24 cellular contexts compared by ENCODE assay signal in genomic region chr18:30562231-30562630, GRCh38.
DNase-seq lines count a peak whose midpoint lies in the region; TF ChIP-seq lines count a peak whose summit lies in the region.
"Had no signal": no experiment of that assay in that cellular context is flagged by ENCODE, and none has a peak within 500 bp of the region (broad histone marks: within the 10 kb centered on the region; RNA-seq: fewer than 3 reads in every experiment).

No MANE protein-coding gene starts in this region.

- H3K27me3 Mint-ChIP-seq in neural progenitor cell (ENCODE audit: insufficient read depth, low read depth) = peaks cover 2% of the 10 kb centered on the region
- no peaks in the 10 kb centered on the region for H3K27me3 Mint-ChIP-seq in Caco-2 (ENCODE audit: insufficient read depth, unreplicated experiment)
- H3K27me3 Mint-ChIP-seq: CD4-positive, alpha-beta memory T cell; CD4-positive, CD25-positive, alpha-beta regulatory T cell had no signal

- H3K27ac ChIP-seq in neural progenitor cell = peak overlapping the region; percentile 8
- H3K27ac ChIP-seq: BLaER1 had no signal

- in situ Hi-C loops in HAP-1 (cut with MboI; ENCODE audit: low sequenced_read_pairs) = no loop called here

- no peaks in the 10 kb centered on the region for H3K9me3 Mint-ChIP-seq in neural progenitor cell
- H3K9me3 Mint-ChIP-seq in Caco-2 (ENCODE audit: unreplicated experiment) = no peaks in the 10 kb centered on the region

- CTCF ChIA-PET in Caco-2 (lab: Charles Lee) = no interaction called here

- peaks cover 18% of the 10 kb centered on the region for H3K4me1 ChIP-seq in HAP-1
- peaks cover 21% of the 10 kb centered on the region for H3K4me1 ChIP-seq in neural progenitor cell
- H3K4me1 ChIP-seq in Caco-2 = no peaks in the 10 kb centered on the region
- H3K4me1 ChIP-seq: BE2C, BLaER1 had no signal

- H3K4me3 Mint-ChIP-seq in neural progenitor cell (no peak overlapping the region), Caco-2 (ENCODE audit: unreplicated experiment) (no peak overlapping the region)
- H3K4me3 Mint-ChIP-seq: CD14-positive monocyte; CD4-positive, alpha-beta memory T cell; CD4-positive, CD25-positive, alpha-beta regulatory T cell; CD8-positive, alpha-beta memory T cell had no signal

- H3K4me1 Mint-ChIP-seq in neural progenitor cell (peaks cover 7% of the 10 kb centered on the region), Caco-2 (ENCODE audit: low read depth, unreplicated experiment) (no peaks in the 10 kb centered on the region)
- H3K4me1 Mint-ChIP-seq: CD14-positive monocyte; CD4-positive, alpha-beta memory T cell; CD4-positive, CD25-positive, alpha-beta regulatory T cell; CD8-positive, alpha-beta memory T cell had no signal

- no peak overlapping the region for H3K27ac Mint-ChIP-seq in neural progenitor cell
- H3K27ac Mint-ChIP-seq in Caco-2 (ENCODE audit: unreplicated experiment) = no peak overlapping the region
- H3K27ac Mint-ChIP-seq: CD14-positive monocyte; CD4-positive, alpha-beta memory T cell; CD4-positive, CD25-positive, alpha-beta regulatory T cell; CD8-positive, alpha-beta memory T cell had no signal

- intact Hi-C loops in Caco-2 (cut with micrococcal nuclease; ENCODE audit: unreplicated experiment) = no loop called here

- no peaks in the 10 kb centered on the region for H3K36me3 Mint-ChIP-seq in neural progenitor cell
- no peaks in the 10 kb centered on the region for H3K36me3 Mint-ChIP-seq in Caco-2 (ENCODE audit: insufficient read depth, unreplicated experiment)
- H3K36me3 Mint-ChIP-seq: CD14-positive monocyte; CD4-positive, alpha-beta memory T cell; CD4-positive, CD25-positive, alpha-beta regulatory T cell; CD8-positive, alpha-beta memory T cell had no signal

- H3K36me3 ChIP-seq in HAP-1 (replicated peaks) (no peaks in the 10 kb centered on the region), neural progenitor cell (no peaks in the 10 kb centered on the region), Caco-2 (ENCODE audit: control insufficient read depth, insufficient read depth, low read length) (no peaks in the 10 kb centered on the region)
- H3K36me3 ChIP-seq: BE2C, BLaER1 had no signal

- H3K4me3 ChIP-seq in HAP-1 (no peak overlapping the region), neural progenitor cell (no peak overlapping the region), Caco-2 (ENCODE audit: low read depth, low read length) (no peak overlapping the region)
- H3K4me3 ChIP-seq: BLaER1, GM12878 had no signal

- no peak overlapping the region for H3K9ac ChIP-seq in neural progenitor cell
- H3K9ac ChIP-seq: BLaER1 had no signal

- H3K27me3 ChIP-seq in HAP-1 (ENCODE audit: low read depth) (no peaks in the 10 kb centered on the region), neural progenitor cell (no peaks in the 10 kb centered on the region), Caco-2 (replicated peaks; ENCODE audit: control insufficient read depth, insufficient read depth, low read length) (no peaks in the 10 kb centered on the region)
- H3K27me3 ChIP-seq: BE2C, BLaER1 had no signal

- no peaks in the 10 kb centered on the region for H3F3A ChIP-seq in neural progenitor cell (ENCODE audit: low read depth)

- POLR2A ChIA-PET in Caco-2 (lab: Charles Lee) = no interaction called here

- H3K79me2 ChIP-seq in neural progenitor cell (ENCODE audit: low read depth) = no peaks in the 10 kb centered on the region

- H2AFZ ChIP-seq in neural progenitor cell (replicated peaks) = no peak overlapping the region

- no TSS peak for BruUV-seq in Caco-2 (replicated peaks; lab: Mats Ljungman, UMichigan)

- H4K20me1 ChIP-seq in neural progenitor cell (ENCODE audit: low read depth) = no peaks in the 10 kb centered on the region
- H4K20me1 ChIP-seq: BLaER1 had no signal

- DNase-seq in HAP-1 (ENCODE audit: low spot score in 2 of 2) = peak; percentile 48 to 67
- DNase-seq in neural progenitor cell (ENCODE audit: low spot score) = peak; percentile 67
- DNase-seq in Caco-2 = no peak
- DNase-seq in iPS-NIHi7 (ENCODE audit: extremely low spot score) = no peak
- no peak for DNase-seq in stimulated activated CD8-positive, alpha-beta memory T cell treated with anti-CD3 and anti-CD28 coated beads, Interleukin-4, amount 100 ng/mL, for 48 hours
- DNase-seq: 8988T; ACHN; BE2C; C1 segment of cervical spinal cord; Calu3; CD4-positive, alpha-beta memory T cell; CD4-positive, CD25-positive, alpha-beta regulatory T cell; CD8-positive, alpha-beta memory T cell; COR-L47; DMS 273 treated with DMSO at 0.1 percent for 48 hours; DMS153; DMS53; DMS79; DND-41; EL; GDM1 had no signal

- no peak for TF ChIP-seq CTCF in neural progenitor cell (IDR thresholded peaks at IDR 0.05)
- no peak for TF ChIP-seq CTCF in Caco-2 (IDR thresholded peaks at IDR 0.05; ENCODE audit: insufficient read depth in 1 of 2, low read depth in 1 of 2, low read length in 1 of 2, severe bottlenecking in 1 of 2, unreplicated experiment in 1 of 2)

- peak overlapping the region; percentile 48 for H3K4me2 ChIP-seq in neural progenitor cell
- H3K4me2 ChIP-seq: BLaER1 had no signal

- H3K9me3 ChIP-seq in HAP-1 (no peaks in the 10 kb centered on the region), neural progenitor cell (ENCODE audit: low read depth) (no peaks in the 10 kb centered on the region), Caco-2 (no peaks in the 10 kb centered on the region)
- H3K9me3 ChIP-seq: BE2C, BLaER1 had no signal

Comparison
In these comparisons a context has a peak if more than half of its experiments do, and no peak if none do; other contexts are left out.
1. DNase-seq: peak in HAP-1 (2 of 2) and neural progenitor cell (single experiment); none in Caco-2 (0 of 2), iPS-NIHi7 (single experiment) and stimulated activated CD8-positive, alpha-beta memory T cell treated with anti-CD3 and anti-CD28 coated beads, Interleukin-4, amount 100 ng/mL, for 48 hours (single experiment).